ENCODE assay signal across 13 cellular contexts in genomic region chr1:203234901-203235300, GRCh38. TPM values are rescaled to one million over a fixed set of nuclear protein-coding genes. Genes with fewer than 3 reads are reported as not detected.
"Had no signal": no experiment of that assay in that cellular context is flagged by ENCODE, and none has a peak within 500 bp of the region (broad histone marks: within the 10 kb centered on the region; RNA-seq: fewer than 3 reads in every experiment).

No MANE protein-coding gene starts in this region.

RNA-seq across cellular contexts. Expression of gene CHI3L1, which starts 48.4 kb away (rescaled TPM):
- total RNA-seq: activated CD4-positive, alpha-beta memory T cell treated with anti-CD3 and anti-CD28 coated beads for 36 hours; activated CD4-positive, alpha-beta memory T cell treated with anti-CD3 and anti-CD28 coated beads, Interleukin-2, amount 10 ng/mL, durations not matched to agents 7 days and 5 days; activated CD4-positive, alpha-beta T cell treated with anti-CD3 and anti-CD28 coated beads, Interleukin-2, amount 10 ng/mL, durations not matched to agents 24 days and 14 days; activated CD4-positive, alpha-beta T cell treated with anti-CD3 and anti-CD28 coated beads, Interleukin-2, amount 10 ng/mL, durations not matched to agents 7 days and 5 days; activated CD8-positive, alpha-beta memory T cell treated with anti-CD3 and anti-CD28 coated beads for 36 hours; activated CD8-positive, alpha-beta memory T cell treated with anti-CD3 and anti-CD28 coated beads, Interleukin-2, amount 10 ng/mL, durations not matched to agents 7 days and 5 days; activated CD8-positive, alpha-beta T cell treated with anti-CD3 and anti-CD28 coated beads for 36 hours; activated CD8-positive, alpha-beta T cell treated with anti-CD3 and anti-CD28 coated beads, Interleukin-2, amount 10 ng/mL, durations not matched to agents 7 days and 5 days; T-helper 1 cell treated with Interleukin-12 subunit alpha and Interleukin-12 subunit beta and Interleukin-4 antibody, amounts not matched to agents 30 ng/mL and 1 ng/mL, for 36 hours; T-helper 17 cell; T-helper 2 cell treated with Interferon-gamma antibody and Interleukin-4, amounts not matched to agents 100 ng/mL and 5 ng/mL, for 36 hours had no signal

RNA-seq across cellular contexts. Expression of gene MYBPH, which starts 59.3 kb away (rescaled TPM):
- total RNA-seq: activated B cell treated with CpG ODN at 0.5 μM for 24 hours; activated CD4-positive, alpha-beta memory T cell treated with anti-CD3 and anti-CD28 coated beads for 36 hours; activated CD4-positive, alpha-beta memory T cell treated with anti-CD3 and anti-CD28 coated beads, Interleukin-2, amount 10 ng/mL, durations not matched to agents 7 days and 5 days; activated CD4-positive, alpha-beta T cell treated with anti-CD3 and anti-CD28 coated beads for 36 hours; activated CD4-positive, alpha-beta T cell treated with anti-CD3 and anti-CD28 coated beads, Interleukin-2, amount 10 ng/mL, durations not matched to agents 24 days and 14 days; activated CD4-positive, alpha-beta T cell treated with anti-CD3 and anti-CD28 coated beads, Interleukin-2, amount 10 ng/mL, durations not matched to agents 7 days and 5 days; activated CD8-positive, alpha-beta memory T cell treated with anti-CD3 and anti-CD28 coated beads for 36 hours; activated CD8-positive, alpha-beta memory T cell treated with anti-CD3 and anti-CD28 coated beads, Interleukin-2, amount 10 ng/mL, durations not matched to agents 7 days and 5 days; activated CD8-positive, alpha-beta T cell treated with anti-CD3 and anti-CD28 coated beads for 36 hours; activated CD8-positive, alpha-beta T cell treated with anti-CD3 and anti-CD28 coated beads, Interleukin-2, amount 10 ng/mL, durations not matched to agents 7 days and 5 days; T-helper 1 cell treated with Interleukin-12 subunit alpha and Interleukin-12 subunit beta and Interleukin-4 antibody, amounts not matched to agents 30 ng/mL and 1 ng/mL, for 36 hours; T-helper 17 cell; T-helper 2 cell treated with Interferon-gamma antibody and Interleukin-4, amounts not matched to agents 100 ng/mL and 5 ng/mL, for 36 hours had no signal
